Comparison of ENCODE assay signal across 9 cellular contexts in the genomic region with DNA sequence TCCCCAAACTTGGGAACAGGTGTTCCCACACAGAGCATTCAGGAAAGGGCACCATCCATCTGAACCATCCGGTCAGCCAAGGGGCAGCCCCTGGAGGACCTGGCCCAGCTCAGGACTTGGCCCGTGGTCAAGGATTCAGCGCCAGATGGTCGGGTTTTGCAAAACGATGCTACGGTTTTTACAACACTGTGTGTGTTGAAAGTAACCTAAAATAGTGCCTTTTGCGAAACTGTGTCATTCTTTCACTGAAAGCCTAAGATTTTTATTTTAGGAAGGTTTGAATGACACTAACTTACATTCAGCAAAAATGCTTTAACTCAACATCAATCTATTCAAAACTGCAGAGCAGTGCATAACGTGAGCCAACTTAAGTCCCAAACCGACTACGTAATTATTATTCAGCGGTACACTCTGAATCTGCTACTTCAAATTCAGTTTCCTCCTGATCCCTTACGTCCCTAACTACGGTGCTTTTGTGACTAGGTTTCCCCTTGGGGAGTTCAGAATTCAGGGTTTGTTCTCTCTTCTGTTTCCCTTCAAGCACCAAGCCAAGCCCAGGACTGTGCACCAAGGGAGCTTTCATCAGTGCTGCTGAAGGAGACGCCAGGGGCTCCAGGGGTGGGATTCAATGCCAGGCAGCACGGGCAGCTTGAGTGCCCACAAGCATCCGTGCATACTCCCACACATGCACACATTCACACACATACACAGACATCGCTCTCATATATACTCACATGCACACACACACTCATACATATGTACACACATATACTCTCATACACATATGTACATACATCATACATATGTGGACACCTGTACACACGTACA. TPM values are rescaled to one million over a fixed set of nuclear protein-coding genes. Genes with fewer than 3 reads are reported as not detected.
DNase-seq lines count a peak whose midpoint lies in the region; ATAC-seq and TF ChIP-seq lines count a peak whose summit lies in the region.
"Had no signal": no experiment of that assay in that cellular context is flagged by ENCODE, and none has a peak within 500 bp of the region (broad histone marks: within the 10 kb centered on the region; RNA-seq: fewer than 3 reads in every experiment).

No MANE protein-coding gene starts in this region.

- peak; percentile 45 for DNase-seq in Ammon's horn (ENCODE audit: low spot score)
- DNase-seq in SKM-1 treated with dmso at 0.1 percent for 144 hours (lab: John Stamatoyannopoulos, UW; ENCODE audit: unreplicated experiment), result peak; percentile 40
- DNase-seq in GM20000 (ENCODE audit: low spot score), result no peak
- no peak for DNase-seq in retina
- DNase-seq in NCI-H2196 (lab: John Stamatoyannopoulos, UW; ENCODE audit: unreplicated experiment), result no peak
- DNase-seq in colonic mucosa, result no peak
- DNase-seq: NCI-H2171 had no signal

- no peak overlapping the region for H3K4me3 ChIP-seq in colonic mucosa

- H3K27ac ChIP-seq in colonic mucosa, result no peak overlapping the region

- peaks cover 5% of the 10 kb centered on the region for H3K4me1 ChIP-seq in colonic mucosa

- no peaks in the 10 kb centered on the region for H3K36me3 ChIP-seq in colonic mucosa

- intact Hi-C loops in colonic mucosa (cut with DNase I), result no loop called here

- no peaks in the 10 kb centered on the region for H3K9me3 ChIP-seq in colonic mucosa

- no peak for TF ChIP-seq CTCF in GM20000 (IDR thresholded peaks at IDR 0.05; ENCODE audit: extremely low read depth, missing control alignments)
- no peak for TF ChIP-seq CTCF in colonic mucosa (IDR thresholded peaks at IDR 0.05)

- H3K27me3 ChIP-seq in colonic mucosa, result no peaks in the 10 kb centered on the region

- ATAC-seq in GM19025 (IDR thresholded peaks at IDR 0.05; ENCODE audit: low read depth, unreplicated experiment) (peak; percentile 26), HG03039 (IDR thresholded peaks at IDR 0.05; ENCODE audit: unreplicated experiment) (peak; percentile 17)

- no peak overlapping the region for H3K9ac ChIP-seq in colonic mucosa (ENCODE audit: low read depth in 2 of 2, low read length in 2 of 2)

RNA-seq across cellular contexts. Expression of a gene that starts 25.8 kb away (rescaled TPM):
- total RNA-seq in colonic mucosa, result 10 to 100 TPM; 17.1 to 27.3 TPM

RNA-seq across cellular contexts. Expression of a gene that starts 52.8 kb away (rescaled TPM):
- not detected for total RNA-seq in colonic mucosa

Comparison
In these comparisons a context has a peak if more than half of its experiments do, and no peak if none do; other contexts are left out.
1. DNase-seq: peak in Ammon's horn (single experiment) and SKM-1 treated with dmso at 0.1 percent for 144 hours (single experiment); none in GM20000 (single experiment), retina (single experiment), NCI-H2196 (single experiment) and colonic mucosa (single experiment).